ENCODE assay signal across 23 cellular contexts in the genomic region with DNA sequence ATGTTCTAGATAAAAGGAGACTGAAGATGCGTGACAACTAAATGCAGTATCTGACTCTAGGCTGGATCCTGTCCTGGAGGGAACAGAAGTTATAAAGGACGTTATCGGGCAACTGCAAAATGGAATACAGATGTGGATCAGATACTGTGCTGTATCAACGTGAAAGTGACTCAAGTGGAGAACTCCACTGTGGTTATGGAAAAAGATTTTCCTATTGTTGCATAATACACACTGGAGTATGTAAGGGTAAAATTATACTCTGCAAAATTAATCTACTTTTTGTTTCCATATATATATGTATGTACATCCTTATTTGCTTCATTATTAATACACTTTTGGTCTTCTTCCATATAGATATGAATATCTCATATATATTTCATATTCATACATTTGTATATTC.
"Had no signal": no experiment of that assay in that cellular context is flagged by ENCODE, and none has a peak within 500 bp of the region (broad histone marks: within the 10 kb centered on the region; RNA-seq: fewer than 3 reads in every experiment).

No MANE protein-coding gene starts in this region.

- DNase-seq: activated CD4-positive, alpha-beta T cell treated with anti-CD3 and anti-CD28 coated beads, Interleukin-2, amount 10 ng/mL, durations not matched to agents 24 days and 14 days; activated CD4-positive, alpha-beta T cell treated with anti-CD3 and anti-CD28 coated beads, Interleukin-2, amount 50 U/mL, for 48 hours; activated CD4-positive, CD25-positive, alpha-beta regulatory T cell treated with anti-CD3 and anti-CD28 coated beads, Interleukin-2, amount 50 U/mL, for 72 hours; activated CD8-positive, alpha-beta memory T cell treated with anti-CD3 and anti-CD28 coated beads for 24 hours; activated effector memory CD4-positive, alpha-beta T cell treated with anti-CD3 and anti-CD28 coated beads, Interleukin-2, amount 50 U/mL, for 16 hours; activated naive CD4-positive, alpha-beta T cell treated with anti-CD3 and anti-CD28 coated beads for 36 hours; activated T-cell treated with anti-CD3 and anti-CD28 coated beads, Interleukin-2, amount 50 U/mL, for 4 hours; KG1; NCI-H1092; NCI-H1417 treated with DMSO at 0.1 percent for 48 hours; NCI-H1694; NCI-H2107; NCI-H2171 treated with DMSO at 0.1 percent for 48 hours; NCI-H226; NCI-H526; NCI-H774; SHP77 treated with DMSO at 0.1 percent for 48 hours; T-helper 17 cell; T-helper 9 cell had no signal

- H3K4me3 ChIP-seq: breast epithelium had no signal

- ATAC-seq: activated T-cell treated with anti-CD3 and anti-CD28 coated beads, Interleukin-2, amount 50 U/mL, for 4 hours; Panc1; T-helper 17 cell; WTC11 had no signal

- H3K36me3 ChIP-seq: breast epithelium had no signal

- H3K27ac ChIP-seq: RWPE1 had no signal

- H3K4me1 ChIP-seq: breast epithelium had no signal

- H3K27me3 ChIP-seq: breast epithelium had no signal

- H3K9me3 ChIP-seq: breast epithelium had no signal
